Comparison of ENCODE assay signal across 1 cellular context in genomic region chr1:192543445-192543844, GRCh38.
TF ChIP-seq lines count a peak whose summit lies in the region.

No MANE protein-coding gene starts in this region.

TF ChIP-seq in IMR-90, 13 proteins besides CTCF, POLR2A, EP300 and RAD21:
- TF ChIP-seq MAFK (IDR thresholded peaks at IDR 0.05; ENCODE audit: low read depth, low read length) (no peak), MAZ (IDR thresholded peaks at IDR 0.05; ENCODE audit: borderline replicate concordance, low read depth, low read length) (no peak), CEBPB (IDR thresholded peaks at IDR 0.05; ENCODE audit: low read depth, low read length) (no peak), RCOR1 (IDR thresholded peaks at IDR 0.05; ENCODE audit: insufficient replicate concordance, low read length) (no peak), SMC3 (IDR thresholded peaks at IDR 0.05; ENCODE audit: low read depth, low read length) (no peak), NFE2L2 (IDR thresholded peaks at IDR 0.05; ENCODE audit: low read depth, low read length) (no peak), ELK1 (IDR thresholded peaks at IDR 0.05; ENCODE audit: borderline replicate concordance, low read depth, low read length) (no peak), USF2 (IDR thresholded peaks at IDR 0.05; ENCODE audit: low read depth, low read length) (no peak), BHLHE40 (IDR thresholded peaks at IDR 0.05; ENCODE audit: low read depth, low read length) (no peak)
TF ChIP-seq in IMR-90: peak in this region for 0.
